In the genomic region with DNA sequence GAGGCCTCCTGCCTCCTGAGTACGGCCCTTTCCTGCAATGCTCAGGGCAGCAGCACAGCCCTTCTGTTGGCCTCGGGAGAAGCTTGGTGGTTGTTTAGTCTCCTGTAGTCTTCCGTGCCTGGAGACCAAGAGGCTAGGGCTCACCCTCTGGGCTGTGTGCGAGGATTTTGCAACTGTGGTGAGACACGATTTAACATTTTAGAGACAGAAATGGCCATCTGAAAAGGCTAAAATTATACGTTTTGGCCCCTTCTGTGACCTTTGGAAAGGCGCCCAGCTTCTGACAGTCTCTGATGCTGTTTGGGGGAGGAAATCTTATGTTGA, we compare ENCODE assay signal across 19 cellular contexts. TPM values are rescaled to one million over a fixed set of nuclear protein-coding genes. Genes with fewer than 3 reads are reported as not detected.
DNase-seq lines count a peak whose midpoint lies in the region; TF ChIP-seq lines count a peak whose summit lies in the region.
"Had no signal": no experiment of that assay in that cellular context is flagged by ENCODE, and none has a peak within 500 bp of the region (broad histone marks: within the 10 kb centered on the region; RNA-seq: fewer than 3 reads in every experiment).

No MANE protein-coding gene starts in this region.

- no peak for TF ChIP-seq CTCF in uterus (IDR thresholded peaks at IDR 0.05)

- H2BK12ac ChIP-seq in mesenchymal stem cell (ENCODE audit: low read length in 2 of 2): peak overlapping the region; percentile 94 to 100

- WGBS in mesenchymal stem cell: 19% methylated on average over 6 of the region's 7 CpGs

- H3K18ac ChIP-seq in mesenchymal stem cell (ENCODE audit: low read depth in 1 of 2, low read length in 2 of 2): peak overlapping the region; percentile 0 to 98

- H3K36me3 ChIP-seq in adipocyte (ENCODE audit: control insufficient read depth, insufficient read depth, low read length, severe bottlenecking): no peaks in the 10 kb centered on the region
- H3K36me3 ChIP-seq in mesenchymal stem cell (ENCODE audit: control insufficient read depth in 1 of 2, insufficient read depth in 2 of 2, low read depth in 1 of 2, low read length in 2 of 2): no peaks in the 10 kb centered on the region
- no peaks in the 10 kb centered on the region for H3K36me3 ChIP-seq in uterus
- H3K36me3 ChIP-seq in SJCRH30: no peaks in the 10 kb centered on the region

- no peak overlapping the region for H2BK5ac ChIP-seq in mesenchymal stem cell (ENCODE audit: low read depth, low read length, poor library complexity, severe bottlenecking)

- H2AK5ac ChIP-seq in mesenchymal stem cell (ENCODE audit: low read length, severe bottlenecking): peak overlapping the region; percentile 77

- H3K4me1 ChIP-seq in adipocyte (ENCODE audit: control insufficient read depth, insufficient read depth, low read length): peaks cover 35% of the 10 kb centered on the region
- H3K4me1 ChIP-seq in mesenchymal stem cell (ENCODE audit: control insufficient read depth, insufficient read depth, low read depth, low read length): peaks cover 25% of the 10 kb centered on the region
- peaks cover 0 to 4% of the 10 kb centered on the region in 2 donors for H3K4me1 ChIP-seq in uterus
- peaks cover 4% of the 10 kb centered on the region; the same call in 1 of the 2 replicates for H3K4me1 ChIP-seq in SJCRH30

- intact Hi-C loops in uterus (cut with DNase I; ENCODE audit: low total_unique reads): no loop called here

- H3K27me3 ChIP-seq in adipocyte (replicated peaks; ENCODE audit: control insufficient read depth, insufficient read depth, low read length): no peaks in the 10 kb centered on the region
- no peaks in the 10 kb centered on the region for H3K27me3 ChIP-seq in mesenchymal stem cell (ENCODE audit: control insufficient read depth in 1 of 2, insufficient read depth in 1 of 2, low read length in 2 of 2)
- H3K27me3 ChIP-seq in uterus: no peaks in the 10 kb centered on the region
- no peaks in the 10 kb centered on the region for H3K27me3 ChIP-seq in SJCRH30

- H4K91ac ChIP-seq in mesenchymal stem cell (ENCODE audit: low read length): peak overlapping the region; percentile 95

- no peaks in the 10 kb centered on the region for H3K79me1 ChIP-seq in mesenchymal stem cell (replicated peaks; ENCODE audit: low read length, poor library complexity, severe bottlenecking)

- H3K27ac ChIP-seq in mesenchymal stem cell (ENCODE audit: low read length, poor library complexity, severe bottlenecking) (no peak overlapping the region), uterus (peak overlapping the region in 1 of 2 donors; percentile 44), SJCRH30 (no peak overlapping the region)

- H4K8ac ChIP-seq in mesenchymal stem cell (ENCODE audit: low read length): peak overlapping the region; percentile 84

- H3K14ac ChIP-seq in mesenchymal stem cell (ENCODE audit: low read length in 2 of 2): peak overlapping the region in 1 of 2 experiments; percentile 98

- H2AFZ ChIP-seq in mesenchymal stem cell (ENCODE audit: low read depth, low read length): no peak overlapping the region
- H2AFZ ChIP-seq: GM23338 had no signal

- H3K4me3 ChIP-seq in adipocyte (ENCODE audit: low read length) (no peak overlapping the region), mesenchymal stem cell (ENCODE audit: insufficient read depth in 1 of 2, low read depth in 1 of 2, low read length in 2 of 2) (no peak overlapping the region), uterus (no peak overlapping the region), SJCRH30 (no peak overlapping the region)
- H3K4me3 ChIP-seq: GM23338 had no signal

- H3K9ac ChIP-seq in adipocyte (ENCODE audit: low read length) (peak overlapping the region; percentile 48), mesenchymal stem cell (ENCODE audit: low read length) (no peak overlapping the region)

- H2BK15ac ChIP-seq in mesenchymal stem cell (ENCODE audit: low read depth, poor library complexity, severe bottlenecking): no peak overlapping the region

- no peak overlapping the region for H3K4me2 ChIP-seq in mesenchymal stem cell (ENCODE audit: low read length, poor library complexity, severe bottlenecking)
- H3K4me2 ChIP-seq: GM23338 had no signal

- H2BK120ac ChIP-seq in mesenchymal stem cell (ENCODE audit: low read depth, low read length): no peak overlapping the region

- peak overlapping the region in 1 of 2 experiments; percentile 96 for H3K4ac ChIP-seq in mesenchymal stem cell (ENCODE audit: low read depth in 1 of 2, low read length in 2 of 2)

- H3K9me3 ChIP-seq in adipocyte (ENCODE audit: control insufficient read depth, low read length) (no peaks in the 10 kb centered on the region), mesenchymal stem cell (ENCODE audit: control insufficient read depth, low read length) (no peaks in the 10 kb centered on the region), uterus (no peaks in the 10 kb centered on the region), SJCRH30 (replicated peaks) (no peaks in the 10 kb centered on the region)

- no peak for DNase-seq in adipocyte (ENCODE audit: low read depth)
- peak; percentile 92 for DNase-seq in fibroblast of peridontal ligament (ENCODE audit: extremely low read depth)
- DNase-seq in mesenchymal stem cell: peak; percentile 97
- DNase-seq in uterus: peak; percentile 29 to 36
- DNase-seq in T-helper 2 cell: no peak
- no peak for DNase-seq in amniotic stem cell (lab: John Stamatoyannopoulos, UW)
- no peak for DNase-seq in SJCRH30
- DNase-seq: activated B cell treated with CpG ODN at 0.5 μM for 24 hours; activated CD8-positive, alpha-beta memory T cell treated with anti-CD3 and anti-CD28 coated beads for 24 hours; CD4-positive, alpha-beta T cell; DND-41; foreskin melanocyte; NCI-H2081; retina; stimulated activated CD4-positive, alpha-beta T cell treated with anti-CD3 and anti-CD28 coated beads, Interleukin-4, amount 100 ng/mL, for 24 hours; T-cell had no signal

- no peak overlapping the region for H3K23ac ChIP-seq in mesenchymal stem cell (ENCODE audit: low read length in 2 of 2)

- peak in 1 of 2 donors; percentile 15 for TF ChIP-seq POLR2A in uterus (IDR thresholded peaks at IDR 0.05)

RNA-seq across cellular contexts. Expression of gene FOXL1, which starts 33.1 kb away (rescaled TPM):
- polyA plus RNA-seq in mesenchymal stem cell (2013, experiment 1 of 2): 10.5 TPM
- 11.8 TPM for polyA plus RNA-seq in mesenchymal stem cell (2013, experiment 2 of 2)
- total RNA-seq in uterus: 1 to 10 TPM in 1 of 4 donors, under 1 TPM in 2, not detected in 1; under 0.01 to 3.2 (median 0.76) TPM
- 4.0 and 5.5 TPM in 2 replicates for total RNA-seq in SJCRH30 (2014; rRNA removed; shearing (Covaris generic))
- total RNA-seq: activated B cell treated with CpG ODN at 0.5 μM for 24 hours; activated T-helper 17 cell treated with anti-CD3 and anti-CD28 coated beads, Interleukin-2, amount 50 U/mL, for 72 hours; CD4-positive, alpha-beta T cell; T-cell had no signal
- polyA plus RNA-seq: GM23338 had no signal

RNA-seq across cellular contexts. Expression of gene FOXC2, which starts 44.9 kb away (rescaled TPM):
- polyA plus RNA-seq in mesenchymal stem cell (2013, experiment 1 of 2): 2.7 TPM
- 2.8 TPM for polyA plus RNA-seq in mesenchymal stem cell (2013, experiment 2 of 2)
- total RNA-seq in uterus: 1 to 10 TPM in 1 of 4 donors, under 1 TPM in 1, not detected in 2; 0.21 to 2.6 TPM
- 3.0 and 3.1 TPM in 2 replicates for total RNA-seq in SJCRH30 (2014; rRNA removed; shearing (Covaris generic))
- total RNA-seq: activated B cell treated with CpG ODN at 0.5 μM for 24 hours; activated T-helper 17 cell treated with anti-CD3 and anti-CD28 coated beads, Interleukin-2, amount 50 U/mL, for 72 hours; GM23338; neural crest cell; T-cell had no signal

RNA-seq across cellular contexts. Expression of gene MTHFSD, which starts 56.4 kb away (rescaled TPM):
- 8.3 TPM for polyA plus RNA-seq in mesenchymal stem cell (2013, experiment 1 of 2)
- polyA plus RNA-seq in mesenchymal stem cell (2013, experiment 2 of 2): 6.8 TPM
- total RNA-seq in uterus: 10 to 100 TPM in 2 of 4 donors, 1 to 10 TPM in 2; 2.9 to 26.0 (median 13.1) TPM
- total RNA-seq in SJCRH30 (2014; rRNA removed; shearing (Covaris generic)): 5.9 and 7.2 TPM in 2 replicates

Comparison
In these comparisons a context has a peak if more than half of its experiments do, and no peak if none do; other contexts are left out.
1. DNase-seq: peak in fibroblast of peridontal ligament (single experiment), mesenchymal stem cell (single experiment) and uterus (2 of 2); none in adipocyte (single experiment), T-helper 2 cell (0 of 5), amniotic stem cell (single experiment) and SJCRH30 (0 of 2).